17 cellular contexts compared by ENCODE assay signal in genomic region chr7:128858380-128859231, GRCh38. TPM values are rescaled to one million over a fixed set of nuclear protein-coding genes. Genes with fewer than 3 reads are reported as not detected.
DNase-seq lines count a peak whose midpoint lies in the region; ATAC-seq and TF ChIP-seq lines count a peak whose summit lies in the region.
"Had no signal": no experiment of that assay in that cellular context is flagged by ENCODE, and none has a peak within 500 bp of the region (broad histone marks: within the 10 kb centered on the region; RNA-seq: fewer than 3 reads in every experiment).

No MANE protein-coding gene starts in this region.

- H3K27ac ChIP-seq in left ventricle myocardium inferior (replicated peaks): peak overlapping the region; percentile 83
- no peak overlapping the region for H3K27ac ChIP-seq in WERI-Rb-1
- H3K27ac ChIP-seq: epithelial cell of prostate, SJSA1 had no signal

- ATAC-seq in Right ventricle myocardium inferior (peak; percentile 6), sciatic nerve (peak; percentile 11)

- H3K9me3 ChIP-seq in left ventricle myocardium inferior (replicated peaks): no peaks in the 10 kb centered on the region
- no peaks in the 10 kb centered on the region for H3K9me3 ChIP-seq in WERI-Rb-1 (ENCODE audit: severe bottlenecking)
- H3K9me3 ChIP-seq: SJSA1 had no signal

- no peak for TF ChIP-seq CTCF in left ventricle myocardium inferior (IDR thresholded peaks at IDR 0.05; ENCODE audit: borderline replicate concordance)
- no peak for TF ChIP-seq CTCF in WERI-Rb-1 (IDR thresholded peaks at IDR 0.05; ENCODE audit: low read depth, low read length)

- intact Hi-C loops in Right ventricle myocardium inferior (cut with DNase I): no loop called here
- intact Hi-C loops in cardiac septum (cut with DNase I): no loop called here
- intact Hi-C loops in left ventricle myocardium inferior (cut with micrococcal nuclease): no loop called here
- intact Hi-C loops in sciatic nerve (cut with DNase I): no loop called here

- peaks cover 55% of the 10 kb centered on the region for H3K4me1 ChIP-seq in left ventricle myocardium inferior

- H3K4me3 ChIP-seq in left ventricle myocardium inferior: no peak overlapping the region
- H3K4me3 ChIP-seq in WERI-Rb-1 (ENCODE audit: low read depth, low read length): no peak overlapping the region
- H3K4me3 ChIP-seq: SJSA1 had no signal

- no peaks in the 10 kb centered on the region for H3K27me3 ChIP-seq in left ventricle myocardium inferior (ENCODE audit: low read depth)
- no peaks in the 10 kb centered on the region for H3K27me3 ChIP-seq in WERI-Rb-1 (ENCODE audit: insufficient read depth, low read depth, severe bottlenecking)
- H3K27me3 ChIP-seq: SJSA1 had no signal

- DNase-seq in Right ventricle myocardium inferior (ENCODE audit: missing footprints): no peak
- no peak for DNase-seq in cardiac septum (ENCODE audit: low spot score)
- DNase-seq in left ventricle myocardium inferior: peak; percentile 62
- DNase-seq in sciatic nerve (ENCODE audit: low spot score): no peak
- DNase-seq in effector CD4-positive, alpha-beta T cell: no peak
- no peak for DNase-seq in midbrain (lab: John Stamatoyannopoulos, UW)
- DNase-seq in NCI-H69 (lab: John Stamatoyannopoulos, UW): no peak
- no peak for DNase-seq in WERI-Rb-1
- DNase-seq: activated CD4-positive, alpha-beta T cell treated with anti-CD3 and anti-CD28 coated beads for 1 hour; activated gamma-delta T cell treated with Interleukin-2 at 50 U/mL for 16 hours; DMS153; head of caudate nucleus; MV-4-11; NCI-H2029; NCI-H510A treated with DMSO at 0.1 percent for 48 hours had no signal

- H3K36me3 ChIP-seq in left ventricle myocardium inferior: peaks cover 36% of the 10 kb centered on the region
- H3K36me3 ChIP-seq in WERI-Rb-1: no peaks in the 10 kb centered on the region; the same call in 1 of the 2 replicates

RNA-seq across cellular contexts. Expression of gene ATP6V1F, which starts 4.0 kb away (rescaled TPM):
- total RNA-seq in Right ventricle myocardium inferior (128 TPM), cardiac septum (80.0 TPM), left ventricle myocardium inferior (101 TPM), sciatic nerve (89.6 TPM)

RNA-seq across cellular contexts. Expression of gene FLNC, which starts 28.4 kb away (rescaled TPM):
- total RNA-seq in Right ventricle myocardium inferior: 905 TPM
- 1,261 TPM for total RNA-seq in cardiac septum
- 839 TPM for total RNA-seq in left ventricle myocardium inferior
- total RNA-seq in sciatic nerve: 11.7 TPM

RNA-seq across cellular contexts. Expression of gene KCP, which starts 51.9 kb away (rescaled TPM):
- total RNA-seq in Right ventricle myocardium inferior (0.11 TPM), cardiac septum (0.35 TPM), left ventricle myocardium inferior (0.19 TPM), sciatic nerve (1.8 TPM)
- total RNA-seq: SJSA1 had no signal

Comparison
In these comparisons a context has a peak if more than half of its experiments do, and no peak if none do; other contexts are left out.
1. RNA of gene FLNC, which starts 28.4 kb away (total RNA-seq): 1,261 TPM in cardiac septum (single experiment), 905 TPM in Right ventricle myocardium inferior (single experiment) and 839 TPM in left ventricle myocardium inferior (single experiment); 11.7 TPM in sciatic nerve (single experiment); every median in the first group is over 10 times any median in the second.